In genomic region chrX:11016728-11017127, GRCh38 we compare ENCODE assay signal across 26 cellular contexts.
"Had no signal": no experiment of that assay in that cellular context is flagged by ENCODE, and none has a peak within 500 bp of the region (broad histone marks: within the 10 kb centered on the region; RNA-seq: fewer than 3 reads in every experiment).

No MANE protein-coding gene starts in this region.

- H3K27ac ChIP-seq: HL-60, KMS-11, SJSA1, SK-N-MC had no signal

- H3K36me3 Mint-ChIP-seq: IgD-negative memory B cell, T-cell had no signal

- H3K9me3 Mint-ChIP-seq: IgD-negative memory B cell had no signal

- H3K4me3 ChIP-seq: K562, SJSA1, SK-N-MC had no signal

- H3K27ac Mint-ChIP-seq: IgD-negative memory B cell, T-cell had no signal

- H3K27me3 ChIP-seq: SJSA1 had no signal

- H3K9me3 ChIP-seq: SJSA1 had no signal

- DNase-seq: Kasumi-1, MM.1S, NCI-H1048, NCI-H1105, NCI-H1417, NCI-H146, NCI-H1694 treated with DMSO at 0.1 percent for 48 hours, NCI-H1930, NCI-H2081 treated with DMSO at 0.1 percent for 48 hours, NCI-H2171, NCI-H226, NCI-H446, NCI-H510A, NCI-H524 treated with DMSO at 0.1 percent for 48 hours, NCI-H69, NCI-H774, Right ventricle myocardium superior, RPMI8226, SIG-M5, T-cell had no signal

- H3K4me1 Mint-ChIP-seq: IgD-negative memory B cell, T-cell had no signal

- H3K36me3 ChIP-seq: SJSA1 had no signal

- ATAC-seq: K562, T-cell had no signal

- H3K4me2 ChIP-seq: KMS-11 had no signal

- H3K4me3 Mint-ChIP-seq: IgD-negative memory B cell, T-cell had no signal

- H3K27me3 Mint-ChIP-seq: IgD-negative memory B cell had no signal

- H3K4me1 ChIP-seq: SJSA1 had no signal
